Comparison of ENCODE assay signal across 27 cellular contexts in the genomic region with DNA sequence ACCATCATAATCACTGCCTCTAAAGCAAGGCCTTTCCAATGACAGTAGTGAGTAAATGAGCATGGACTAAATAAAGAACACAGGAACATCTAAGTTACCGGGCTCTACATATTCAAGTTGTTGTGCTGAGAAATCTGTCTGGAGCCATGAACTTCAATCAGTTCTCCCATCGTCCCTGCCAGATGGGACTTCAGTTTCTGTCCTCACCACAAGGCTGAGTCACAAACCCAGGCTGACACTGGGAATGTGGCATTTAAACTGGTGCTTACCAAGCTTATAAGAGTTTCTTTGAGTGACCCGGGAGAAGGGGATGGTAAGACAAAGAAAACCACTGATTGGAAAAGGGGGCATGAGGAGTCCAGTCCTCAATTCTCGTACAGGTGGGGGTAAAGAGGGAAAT.
DNase-seq lines count a peak whose midpoint lies in the region; ATAC-seq and TF ChIP-seq lines count a peak whose summit lies in the region.
"Had no signal": no experiment of that assay in that cellular context is flagged by ENCODE, and none has a peak within 500 bp of the region (broad histone marks: within the 10 kb centered on the region; RNA-seq: fewer than 3 reads in every experiment).

No MANE protein-coding gene starts in this region.

- no peaks in the 10 kb centered on the region for H3K27me3 ChIP-seq in mammary epithelial cell (ENCODE audit: insufficient read depth, low read length)
- no peaks in the 10 kb centered on the region for H3K27me3 ChIP-seq in right cardiac atrium (ENCODE audit: control insufficient read depth, insufficient read depth)
- H3K27me3 ChIP-seq in aorta (ENCODE audit: control insufficient read depth in 1 of 2, insufficient read depth in 2 of 2, low read length in 1 of 2) = no peaks in the 10 kb centered on the region

- no peaks in the 10 kb centered on the region for H3K36me3 Mint-ChIP-seq in MCF 10A (ENCODE audit: insufficient read depth, unreplicated experiment)
- H3K36me3 Mint-ChIP-seq: activated naive CD8-positive, alpha-beta T cell treated with anti-CD3 and anti-CD28 coated beads, Interleukin-2, amount 10 ng/mL, durations not matched to agents 7 days and 5 days; IgD-negative memory B cell; naive thymus-derived CD8-positive, alpha-beta T cell had no signal

- H3K9me3 Mint-ChIP-seq in MCF 10A (ENCODE audit: unreplicated experiment) = no peaks in the 10 kb centered on the region
- H3K9me3 Mint-ChIP-seq: activated naive CD8-positive, alpha-beta T cell treated with anti-CD3 and anti-CD28 coated beads, Interleukin-2, amount 10 ng/mL, durations not matched to agents 7 days and 5 days; central memory CD8-positive, alpha-beta T cell; dendritic cell treated with granulocyte-macrophage colony-stimulating factor and Interleukin-4, amounts not matched to agents 40 ng/mL and 50 ng/mL, for 4 days; IgD-negative memory B cell had no signal

- no peak overlapping the region for H3K27ac Mint-ChIP-seq in MCF 10A (ENCODE audit: low read depth, unreplicated experiment)
- H3K27ac Mint-ChIP-seq: activated CD4-positive, alpha-beta T cell treated with anti-CD3 and anti-CD28 coated beads for 36 hours; activated naive CD8-positive, alpha-beta T cell treated with anti-CD3 and anti-CD28 coated beads, Interleukin-2, amount 10 ng/mL, durations not matched to agents 7 days and 5 days; dendritic cell treated with granulocyte-macrophage colony-stimulating factor and Interleukin-4, amounts not matched to agents 40 ng/mL and 50 ng/mL, for 4 days; IgD-negative memory B cell; naive thymus-derived CD8-positive, alpha-beta T cell had no signal

- TF ChIP-seq CTCF in MCF 10A (IDR thresholded peaks at IDR 0.05; ENCODE audit: unreplicated experiment) (no peak), mammary epithelial cell (conservative IDR thresholded peaks at IDR 0.05 in 1 of 2, IDR thresholded peaks at IDR 0.05 in 1 of 2; ENCODE audit: extremely low read depth in 1 of 2, insufficient read depth in 1 of 2, low read depth in 1 of 2, low read length in 2 of 2) (no peak)

- H3K9me3 ChIP-seq in mammary epithelial cell (replicated peaks; ENCODE audit: insufficient read depth, low read length) = no peaks in the 10 kb centered on the region
- no peaks in the 10 kb centered on the region for H3K9me3 ChIP-seq in right cardiac atrium (ENCODE audit: control insufficient read depth, low read length)
- no peaks in the 10 kb centered on the region for H3K9me3 ChIP-seq in aorta (ENCODE audit: control insufficient read depth, low read length)
- H3K9me3 ChIP-seq: SK-N-SH had no signal

- no peak overlapping the region for H3K4me2 ChIP-seq in mammary epithelial cell (ENCODE audit: insufficient read depth, low read depth, low read length)
- H3K4me2 ChIP-seq: SK-N-SH had no signal

- ATAC-seq in right cardiac atrium (peak; percentile 14 to 15), aorta (ENCODE audit: low FRiP score) (peak; percentile 39), HG03457 (IDR thresholded peaks at IDR 0.05; ENCODE audit: unreplicated experiment) (no peak)
- ATAC-seq: activated CD4-positive, alpha-beta T cell treated with anti-CD3 and anti-CD28 coated beads for 36 hours; naive thymus-derived CD8-positive, alpha-beta T cell had no signal

- H3K9ac ChIP-seq in mammary epithelial cell (ENCODE audit: insufficient read depth, low read length) = no peak overlapping the region
- H3K9ac ChIP-seq: SK-N-SH had no signal

- in situ Hi-C loops in mammary epithelial cell (cut with MboI; ENCODE audit: low sequenced_read_pairs in 2 of 2) = no loop called here

- H3K79me2 ChIP-seq in mammary epithelial cell (ENCODE audit: insufficient read depth, low read length) = no peaks in the 10 kb centered on the region

- 63% methylated on average over 4 of the region's 4 CpGs for WGBS in mammary epithelial cell (ENCODE audit: low coverage, missing lambda C conversion rate)
- 61% methylated on average over 4 of the region's 4 CpGs for WGBS in right cardiac atrium
- WGBS in aorta, 2 donors = 64 to 72% methylated on average over 4 of the region's 4 CpGs

- H3K27ac ChIP-seq in mammary epithelial cell (ENCODE audit: insufficient read depth, low read depth, low read length) = no peak overlapping the region
- no peak overlapping the region for H3K27ac ChIP-seq in right cardiac atrium (ENCODE audit: low read length)
- no peak overlapping the region for H3K27ac ChIP-seq in aorta (ENCODE audit: low read depth in 1 of 2, low read length in 2 of 2)

- no TSS peak for BruUV-seq in MCF 10A (replicated peaks; lab: Mats Ljungman, UMichigan)
- no TSS peak for BruUV-seq in mammary epithelial cell (replicated peaks; lab: Mats Ljungman, UMichigan)

- no peaks in the 10 kb centered on the region for H3K36me3 ChIP-seq in mammary epithelial cell (ENCODE audit: insufficient read depth, low read length)
- H3K36me3 ChIP-seq in aorta (ENCODE audit: control insufficient read depth in 1 of 2, insufficient read depth in 2 of 2, low read length in 1 of 2) = no peaks in the 10 kb centered on the region

- no peak overlapping the region for H2AFZ ChIP-seq in mammary epithelial cell (ENCODE audit: low read depth, low read length)

- dilution Hi-C loops in mammary epithelial cell (cut with HindIII; ENCODE audit: low sequenced_read_pairs) = no loop called here

- no peaks in the 10 kb centered on the region for H4K20me1 ChIP-seq in mammary epithelial cell (ENCODE audit: insufficient read depth, low read length)

- intact Hi-C loops in MCF 10A (cut with micrococcal nuclease) = no loop called here
- intact Hi-C loops in mammary epithelial cell (cut with micrococcal nuclease) = no loop called here
- intact Hi-C loops in right cardiac atrium (cut with DNase I) = no loop called here
- intact Hi-C loops in aorta (cut with DNase I) = no loop called here

- CTCF ChIA-PET in MCF 10A (lab: Yijun Ruan, JAX) (interaction anchor here (0.6 to 0.8 kb wide), 4 partner anchors 32 to 928 kb away, joined by 3 read pairs; no protein-coding TSS in a partner anchor), mammary epithelial cell (lab: Charles Lee; ENCODE audit: low non-redundant PET) (no interaction called here)

- DNase-seq in MCF 10A (ENCODE audit: unreplicated experiment) = peak; percentile 4
- DNase-seq in mammary epithelial cell = no peak
- peak; percentile 84 for DNase-seq in RPMI7951 (ENCODE audit: low read depth)
- no peak for DNase-seq in right cardiac atrium
- DNase-seq in aorta = no peak
- no peak for DNase-seq in germinal center (ENCODE audit: low spot score)
- DNase-seq in SK-N-DZ (ENCODE audit: low spot score) = no peak
- DNase-seq: 8988T; activated CD4-positive, alpha-beta T cell treated with anti-CD3 and anti-CD28 coated beads for 36 hours; activated CD8-positive, alpha-beta memory T cell treated with anti-CD3 and anti-CD28 coated beads for 24 hours; activated effector memory CD4-positive, alpha-beta T cell treated with anti-CD3 and anti-CD28 coated beads, Interleukin-2, amount 50 U/mL, for 16 hours; activated naive CD8-positive, alpha-beta T cell treated with anti-CD3 and anti-CD28 coated beads, Interleukin-2, amount 10 ng/mL, durations not matched to agents 7 days and 5 days; activated T-cell treated with anti-CD3 and anti-CD28 coated beads, Interleukin-2, amount 50 U/mL, for 1 hour; hypothalamus; midbrain; naive thymus-derived CD8-positive, alpha-beta T cell; NCI-H1417; NCI-H2081; NCI-H226; nucleus accumbens; SK-N-SH; stimulated activated CD4-positive, alpha-beta T cell treated with anti-CD3 and anti-CD28 coated beads, Interleukin-2, amount 100 ng/mL, for 48 hours; T-helper 2 cell had no signal

- H3K4me3 ChIP-seq in mammary epithelial cell (replicated peaks in 1 of 3; ENCODE audit: insufficient read depth in 1 of 3, low read depth in 2 of 3, low read length in 3 of 3) = no peak overlapping the region
- no peak overlapping the region for H3K4me3 ChIP-seq in right cardiac atrium (ENCODE audit: low read length)
- H3K4me3 ChIP-seq in aorta (ENCODE audit: low read length in 2 of 2) = no peak overlapping the region

- H3K4me1 ChIP-seq in mammary epithelial cell (ENCODE audit: insufficient read depth, low read length) (no peaks in the 10 kb centered on the region), right cardiac atrium (ENCODE audit: control insufficient read depth, insufficient read depth, low read length) (peaks cover 1% of the 10 kb centered on the region), aorta (ENCODE audit: control insufficient read depth in 1 of 2, insufficient read depth in 2 of 2, low read length in 2 of 2) (peaks cover 2 to 7% of the 10 kb centered on the region in 2 donors)

- H3K4me3 Mint-ChIP-seq in MCF 10A (ENCODE audit: unreplicated experiment) = no peak overlapping the region
- H3K4me3 Mint-ChIP-seq: activated CD4-positive, alpha-beta T cell treated with anti-CD3 and anti-CD28 coated beads for 36 hours; activated naive CD8-positive, alpha-beta T cell treated with anti-CD3 and anti-CD28 coated beads, Interleukin-2, amount 10 ng/mL, durations not matched to agents 7 days and 5 days; central memory CD8-positive, alpha-beta T cell; dendritic cell treated with granulocyte-macrophage colony-stimulating factor and Interleukin-4, amounts not matched to agents 40 ng/mL and 50 ng/mL, for 4 days; IgD-negative memory B cell; naive thymus-derived CD8-positive, alpha-beta T cell had no signal

- POLR2A ChIA-PET in MCF 10A (lab: Yijun Ruan, JAX) = no interaction called here

- H3K4me1 Mint-ChIP-seq in MCF 10A (ENCODE audit: insufficient read depth, unreplicated experiment) = peaks cover 6% of the 10 kb centered on the region
- H3K4me1 Mint-ChIP-seq: activated CD4-positive, alpha-beta T cell treated with anti-CD3 and anti-CD28 coated beads for 36 hours; activated naive CD8-positive, alpha-beta T cell treated with anti-CD3 and anti-CD28 coated beads, Interleukin-2, amount 10 ng/mL, durations not matched to agents 7 days and 5 days; central memory CD8-positive, alpha-beta T cell; IgD-negative memory B cell; naive thymus-derived CD8-positive, alpha-beta T cell had no signal

- peaks cover 11% of the 10 kb centered on the region for H3K27me3 Mint-ChIP-seq in MCF 10A (ENCODE audit: insufficient read depth, unreplicated experiment)
- H3K27me3 Mint-ChIP-seq: activated naive CD8-positive, alpha-beta T cell treated with anti-CD3 and anti-CD28 coated beads, Interleukin-2, amount 10 ng/mL, durations not matched to agents 7 days and 5 days had no signal

Comparison
In these comparisons a context has a peak if more than half of its experiments do, and no peak if none do; other contexts are left out.
1. DNase-seq: peak in MCF 10A (single experiment) and RPMI7951 (single experiment); none in mammary epithelial cell (single experiment), right cardiac atrium (0 of 3), aorta (0 of 2), germinal center (single experiment) and SK-N-DZ (single experiment).